ENCODE assay signal across 13 cellular contexts in genomic region chr12:10101042-10101579, GRCh38. TPM values are rescaled to one million over a fixed set of nuclear protein-coding genes. Genes with fewer than 3 reads are reported as not detected.
DNase-seq lines count a peak whose midpoint lies in the region; ATAC-seq and TF ChIP-seq lines count a peak whose summit lies in the region.
"Had no signal": no experiment of that assay in that cellular context is flagged by ENCODE, and none has a peak within 500 bp of the region (broad histone marks: within the 10 kb centered on the region; RNA-seq: fewer than 3 reads in every experiment).

No MANE protein-coding gene starts in this region.

- ATAC-seq in Panc1: peak; percentile 92
- ATAC-seq in GM21515 (IDR thresholded peaks at IDR 0.05; ENCODE audit: unreplicated experiment): no peak
- ATAC-seq in GM19351 (IDR thresholded peaks at IDR 0.05; ENCODE audit: unreplicated experiment): no peak

- no TSS peak for BruUV-seq in Panc1 (replicated peaks; lab: Mats Ljungman, UMichigan)

- no peaks in the 10 kb centered on the region for H4K20me1 ChIP-seq in fibroblast of lung (ENCODE audit: control insufficient read depth, extremely low read depth, insufficient read depth, low read length)

- H3K36me3 ChIP-seq in Panc1 (ENCODE audit: control insufficient read depth, insufficient read depth, low read length): no peaks in the 10 kb centered on the region
- no peaks in the 10 kb centered on the region for H3K36me3 ChIP-seq in fibroblast of lung (ENCODE audit: control insufficient read depth, insufficient read depth, low read length)
- H3K36me3 ChIP-seq in neutrophil: no peaks in the 10 kb centered on the region

- H3K4me1 Mint-ChIP-seq in T-helper 2 cell treated with Interferon-gamma antibody and Interleukin-4, amounts not matched to agents 5 μg/mL and 100 μg/mL, for 36 hours (ENCODE audit: low read depth): no peaks in the 10 kb centered on the region
- H3K4me1 Mint-ChIP-seq: activated naive CD4-positive, alpha-beta T cell treated with anti-CD3 and anti-CD28 coated beads, Interleukin-2, amount 50 U/mL, for 24 hours; CD4-positive, alpha-beta memory T cell; memory B cell had no signal

- TF ChIP-seq CTCF in Panc1 (IDR thresholded peaks at IDR 0.05): no peak
- TF ChIP-seq CTCF in fibroblast of lung (conservative IDR thresholded peaks at IDR 0.05 in 1 of 2, IDR thresholded peaks at IDR 0.05 in 1 of 2; ENCODE audit: low read depth in 1 of 2, low read length in 2 of 2): no peak
- TF ChIP-seq CTCF in neutrophil (IDR thresholded peaks at IDR 0.05): no peak

- H3K4me3 Mint-ChIP-seq in T-helper 2 cell treated with Interferon-gamma antibody and Interleukin-4, amounts not matched to agents 5 μg/mL and 100 μg/mL, for 36 hours: no peak overlapping the region
- H3K4me3 Mint-ChIP-seq: activated naive CD4-positive, alpha-beta T cell treated with anti-CD3 and anti-CD28 coated beads, Interleukin-2, amount 50 U/mL, for 24 hours; CD4-positive, alpha-beta memory T cell; memory B cell had no signal

- no peaks in the 10 kb centered on the region for H3K9me3 Mint-ChIP-seq in T-helper 2 cell treated with Interferon-gamma antibody and Interleukin-4, amounts not matched to agents 5 μg/mL and 100 μg/mL, for 36 hours

- DNase-seq in Ammon's horn (ENCODE audit: low spot score): peak; percentile 32
- DNase-seq in Panc1 (ENCODE audit: low read depth, low spot score): no peak
- peak; percentile 33 to 45 for DNase-seq in fibroblast of lung (ENCODE audit: low read depth in 2 of 2)
- DNase-seq in T-helper 2 cell treated with Interferon-gamma antibody and Interleukin-4, amounts not matched to agents 5 μg/mL and 100 μg/mL, for 36 hours (ENCODE audit: low spot score): no peak
- DNase-seq in ureter (ENCODE audit: low spot score): no peak
- DNase-seq: activated CD4-positive, alpha-beta T cell treated with anti-CD3 and anti-CD28 coated beads for 1 hour; CD4-positive, alpha-beta memory T cell; NCI-H1105 had no signal

- peaks cover 8% of the 10 kb centered on the region for H3K27me3 Mint-ChIP-seq in T-helper 2 cell treated with Interferon-gamma antibody and Interleukin-4, amounts not matched to agents 5 μg/mL and 100 μg/mL, for 36 hours (ENCODE audit: low read depth)

- H3K9me3 ChIP-seq in Panc1 (ENCODE audit: control insufficient read depth, insufficient read depth, low read depth, low read length): no peaks in the 10 kb centered on the region
- no peaks in the 10 kb centered on the region for H3K9me3 ChIP-seq in fibroblast of lung (ENCODE audit: control insufficient read depth, insufficient read depth, low read depth, low read length)
- no peaks in the 10 kb centered on the region for H3K9me3 ChIP-seq in neutrophil

- intact Hi-C loops in Panc1 (cut with micrococcal nuclease; ENCODE audit: unreplicated experiment): no loop called here

- H3K27ac Mint-ChIP-seq in T-helper 2 cell treated with Interferon-gamma antibody and Interleukin-4, amounts not matched to agents 5 μg/mL and 100 μg/mL, for 36 hours: no peak overlapping the region
- H3K27ac Mint-ChIP-seq: activated naive CD4-positive, alpha-beta T cell treated with anti-CD3 and anti-CD28 coated beads, Interleukin-2, amount 50 U/mL, for 24 hours; CD4-positive, alpha-beta memory T cell; memory B cell had no signal

- H3K79me2 ChIP-seq in fibroblast of lung (ENCODE audit: control insufficient read depth, insufficient read depth, low read length): no peaks in the 10 kb centered on the region

- peaks cover 17% of the 10 kb centered on the region for H3K4me1 ChIP-seq in Panc1 (ENCODE audit: control insufficient read depth, insufficient read depth, low read length)
- no peaks in the 10 kb centered on the region for H3K4me1 ChIP-seq in fibroblast of lung (ENCODE audit: control insufficient read depth, extremely low read depth, insufficient read depth, low read length)
- peaks cover 12 to 18% of the 10 kb centered on the region in 2 experiments for H3K4me1 ChIP-seq in neutrophil (ENCODE audit: control insufficient read depth in 1 of 2, insufficient read depth in 1 of 2, low read depth in 1 of 2, low read length in 1 of 2)

- POLR2A ChIA-PET in Panc1 (lab: Charles Lee): no interaction called here

- in situ Hi-C loops in Panc1 (cut with HindIII; ENCODE audit: low pct_unique_long_range_greater_than_20kb, low sequenced_read_pairs): no loop called here

- no peaks in the 10 kb centered on the region for H3K36me3 Mint-ChIP-seq in T-helper 2 cell treated with Interferon-gamma antibody and Interleukin-4, amounts not matched to agents 5 μg/mL and 100 μg/mL, for 36 hours (ENCODE audit: low read depth)
- H3K36me3 Mint-ChIP-seq: CD4-positive, alpha-beta memory T cell; memory B cell had no signal

- H3K4me3 ChIP-seq in Panc1 (ENCODE audit: low read depth in 2 of 2, low read length in 2 of 2) (peak overlapping the region in 1 of 2 experiments; percentile 27; a peak in 1 of 4 replicates), fibroblast of lung (replicated peaks in 1 of 4; ENCODE audit: control extremely low read depth in 1 of 4, insufficient read depth in 1 of 4, low read depth in 3 of 4, low read length in 4 of 4) (no peak overlapping the region), neutrophil (ENCODE audit: low read depth in 1 of 2, low read length in 1 of 2) (no peak overlapping the region)

- H3K9ac ChIP-seq in fibroblast of lung (ENCODE audit: insufficient read depth, low read length): no peak overlapping the region

- H3K27ac ChIP-seq in Panc1 (ENCODE audit: low read length) (peak overlapping the region; percentile 81), fibroblast of lung (ENCODE audit: insufficient read depth, low read length) (no peak overlapping the region), neutrophil (peak overlapping the region; percentile 68)

- CTCF ChIA-PET in Panc1 (lab: Charles Lee): interaction anchor here (1.3 kb wide), 1 partner anchor 91 kb away, joined by 3 read pairs; no protein-coding TSS in a partner anchor

- H3K27me3 ChIP-seq in Panc1 (ENCODE audit: control insufficient read depth, insufficient read depth, low read length) (no peaks in the 10 kb centered on the region), fibroblast of lung (ENCODE audit: control insufficient read depth, insufficient read depth, low read length) (no peaks in the 10 kb centered on the region), neutrophil (no peaks in the 10 kb centered on the region)

- no peak overlapping the region for H3K4me2 ChIP-seq in fibroblast of lung (ENCODE audit: extremely low read depth, insufficient read depth, low read length)

- H2AFZ ChIP-seq in fibroblast of lung (ENCODE audit: low read length): no peak overlapping the region

RNA-seq across cellular contexts. Expression of gene CLEC1A, which starts 2.3 kb away (rescaled TPM):
- 0.41 TPM for total RNA-seq in Panc1 (2021; ENCODE audit: unreplicated experiment)
- polyA plus RNA-seq in Panc1 (2012; ENCODE audit: insufficient read length): not detected
- not detected in 2 replicates for total RNA-seq in fibroblast of lung
- polyA plus RNA-seq in fibroblast of lung: 0.08 TPM in 1 of 2 replicates, not detected in the other
- not detected in 2 replicates for polyA plus RNA-seq in fibroblast of lung (2012)
- not detected in 2 replicates for polyA minus RNA-seq in fibroblast of lung (ENCODE audit: low replicate concordance)
- total RNA-seq in ureter: 5.4 TPM
- total RNA-seq: CD4-positive, alpha-beta memory T cell had no signal
- polyA plus RNA-seq: CD4-positive, alpha-beta memory T cell had no signal

RNA-seq across cellular contexts. Expression of gene CLEC7A, which starts 28.9 kb away (rescaled TPM):
- total RNA-seq in Panc1 (2021; ENCODE audit: unreplicated experiment) (not detected), fibroblast of lung (not detected in 2 replicates), ureter (9.0 TPM)
- 0.08 TPM for polyA plus RNA-seq in Panc1 (2012; ENCODE audit: insufficient read length)
- polyA plus RNA-seq in fibroblast of lung: 0.03 TPM in 1 of 2 replicates, not detected in the other
- polyA plus RNA-seq in fibroblast of lung (2012): not detected in 2 replicates
- polyA minus RNA-seq in fibroblast of lung (ENCODE audit: low replicate concordance): not detected in 2 replicates

Comparison
In these comparisons a context has a peak if more than half of its experiments do, and no peak if none do; other contexts are left out.
1. DNase-seq: peak in Ammon's horn (single experiment) and fibroblast of lung (2 of 2); none in Panc1 (single experiment), T-helper 2 cell treated with Interferon-gamma antibody and Interleukin-4, amounts not matched to agents 5 μg/mL and 100 μg/mL, for 36 hours (single experiment) and ureter (single experiment).